ENCODE assay signal across 16 cellular contexts in the genomic region with DNA sequence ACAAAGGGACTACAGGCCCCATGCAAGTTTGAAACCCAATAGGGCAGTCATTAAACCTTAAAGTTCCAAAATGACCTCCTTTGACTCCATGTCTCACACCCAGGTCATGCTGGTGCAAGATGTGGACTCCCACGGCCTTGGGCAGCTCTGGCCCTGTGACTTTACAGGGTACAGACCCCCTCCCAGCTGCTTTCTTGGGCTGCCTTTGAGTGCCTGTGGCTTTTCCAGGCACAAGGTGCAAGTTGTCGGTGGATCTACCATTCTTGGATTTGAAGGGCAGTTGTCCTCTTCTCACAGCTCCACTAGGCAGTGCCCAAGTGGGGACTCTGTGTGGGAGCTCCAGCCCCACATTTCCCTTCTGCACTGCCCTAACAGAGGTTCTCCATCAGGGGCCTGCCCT. TPM values are rescaled to one million over a fixed set of nuclear protein-coding genes. Genes with fewer than 3 reads are reported as not detected.
"Had no signal": no experiment of that assay in that cellular context is flagged by ENCODE, and none has a peak within 500 bp of the region (broad histone marks: within the 10 kb centered on the region; RNA-seq: fewer than 3 reads in every experiment).

No MANE protein-coding gene starts in this region.

RNA-seq across cellular contexts. Expression of a gene that starts 2.0 kb away (rescaled TPM):
- total RNA-seq: gastrocnemius medialis, glomerular endothelial cell, posterior vena cava, pulmonary artery endothelial cell had no signal
- polyA plus RNA-seq: pancreas had no signal

RNA-seq across cellular contexts. Expression of a gene that starts 37.9 kb away (rescaled TPM):
- total RNA-seq: cardiac septum, esophagus mucosa, gastrocnemius medialis, glomerular endothelial cell, kidney, left lobe of liver, liver, lung microvascular endothelial cell, occipital lobe, pancreas, posterior vena cava, pulmonary artery endothelial cell, spleen, suprapubic skin, transverse colon, ureter had no signal
- polyA plus RNA-seq: liver, pancreas, spleen had no signal
